In the genomic region with DNA sequence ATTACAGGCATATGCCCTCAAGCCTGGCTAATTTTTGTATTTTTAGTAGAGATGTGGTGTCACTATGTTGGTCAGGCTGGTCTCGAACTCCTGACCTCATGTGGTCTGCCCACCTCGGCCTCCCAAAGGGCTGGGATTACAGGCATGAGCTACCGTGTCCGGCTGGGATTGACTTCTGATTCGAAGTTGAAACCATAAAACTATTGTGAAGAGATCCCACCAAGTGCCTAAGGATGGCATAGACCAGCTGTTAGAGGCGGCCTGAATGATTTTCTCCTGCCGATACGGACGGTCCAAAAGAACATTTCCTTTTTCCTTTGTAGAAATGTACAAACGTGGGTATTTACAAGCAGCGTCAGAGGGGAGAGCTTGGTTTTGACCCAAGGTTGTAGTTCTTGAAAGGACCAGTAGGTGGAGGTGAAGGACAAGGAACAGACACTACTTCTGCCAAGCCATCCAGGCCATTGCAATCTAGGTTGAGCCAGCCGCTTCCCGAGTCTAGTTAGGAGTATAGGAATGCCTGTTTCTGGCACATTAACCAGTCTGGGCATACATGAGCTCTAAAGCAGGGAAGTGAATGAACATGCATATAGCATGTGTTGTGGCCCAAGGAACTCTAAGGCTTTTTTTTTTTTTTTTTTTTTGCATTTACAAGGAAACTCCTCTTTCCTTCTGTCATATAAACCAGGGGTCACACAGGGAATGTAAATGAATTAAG, we compare ENCODE assay signal across 8 cellular contexts. TPM values are rescaled to one million over a fixed set of nuclear protein-coding genes. Genes with fewer than 3 reads are reported as not detected.
DNase-seq lines count a peak whose midpoint lies in the region; ATAC-seq, FAIRE-seq and TF ChIP-seq lines count a peak whose summit lies in the region.

No MANE protein-coding gene starts in this region.

- TF ChIP-seq CTCF in HepG2 (CRISPR knock-in tag; IDR thresholded peaks at IDR 0.05), result peak; percentile 98

- peak; percentile 95 for FAIRE-seq in HepG2 (lab: Jason Lieb, UNC)

- in situ Hi-C loops in HepG2 (cut with HindIII; ENCODE audit: extremely low pct_ligation_motif_present, low pct_unique_long_range_greater_than_20kb), result loop anchor here (5.0 to 25.0 kb wide), 3 partner anchors 320 to 1100 kb away; no protein-coding TSS in a partner anchor

- BruUV-seq in HepG2 (replicated peaks; lab: Mats Ljungman, UMichigan), result no TSS peak

- no peaks in the 10 kb centered on the region for H3K79me2 ChIP-seq in HepG2 (ENCODE audit: insufficient read depth, low read length)

- H3K27ac ChIP-seq in HepG2 (ENCODE audit: extremely low read length, insufficient read depth, low read length), result no peak overlapping the region

- peaks cover 4% of the 10 kb centered on the region; the same call in 1 of the 2 replicates for H4K20me1 ChIP-seq in HepG2 (ENCODE audit: insufficient read depth, low read length)

- no peak overlapping the region for H3K9ac ChIP-seq in HepG2 (ENCODE audit: insufficient read depth, low read depth, low read length)

- H3K4me1 ChIP-seq in HepG2 (ENCODE audit: insufficient read depth, low read length), result peaks cover 34% of the 10 kb centered on the region

- peak overlapping the region; percentile 47 for H3K4me2 ChIP-seq in HepG2 (ENCODE audit: low read depth, low read length)

- no peaks in the 10 kb centered on the region for H3K9me3 ChIP-seq in HepG2 (ENCODE audit: low read length)

- POLR2A ChIA-PET in HepG2 (lab: Yijun Ruan, JAX), result interaction anchor here (0.7 to 1.0 kb wide), 2 partner anchors 29 to 193 kb away, joined by 4 to 6 read pairs; a partner anchor contains a TSS

- peak; percentile 92 for TF ChIP-seq RAD21 in HepG2 (CRISPR knock-in tag; IDR thresholded peaks at IDR 0.05)

- ATAC-seq in HG02938 (IDR thresholded peaks at IDR 0.05; ENCODE audit: unreplicated experiment) (peak; percentile 71), HepG2 (peak; percentile 90), GM21717 (IDR thresholded peaks at IDR 0.05; ENCODE audit: unreplicated experiment) (no peak)

- no peak for TF ChIP-seq POLR2A in HepG2 (IDR thresholded peaks at IDR 0.05; ENCODE audit: insufficient read depth in 1 of 2, low read depth in 2 of 2, low read length in 2 of 2)

- CTCF ChIA-PET in HepG2 (lab: Yijun Ruan, JAX; ENCODE audit: low intra/inter-chr PET ratio, low total read pairs), result interaction anchor here (1.2 to 4.4 kb wide), 4 partner anchors 319 to 607 kb away, joined by 4 to 45 read pairs (median 22); no protein-coding TSS in a partner anchor

- WGBS in HepG2 (ENCODE audit: low lambda C conversion rate), result 6% methylated on average over 13 of the region's 13 CpGs

- H3K27me3 ChIP-seq in HepG2 (ENCODE audit: control insufficient read depth in 1 of 2, insufficient read depth in 2 of 2, low read length in 2 of 2), result peaks cover 0 to 12% of the 10 kb centered on the region in 2 experiments; a peak in 3 of 5 replicates

- DNase-seq in DMS 273 treated with DMSO at 0.1 percent for 48 hours (lab: John Stamatoyannopoulos, UW), result peak; percentile 51
- DNase-seq in NCI-H510A treated with DMSO at 0.1 percent for 48 hours (lab: John Stamatoyannopoulos, UW), result peak; percentile 82
- peak; percentile 23 for DNase-seq in activated CD4-positive, alpha-beta T cell treated with anti-CD3 and anti-CD28 coated beads for 1 hour
- DNase-seq in cerebellum (ENCODE audit: low spot score), result peak; percentile 85
- DNase-seq in HepG2 (ENCODE audit: low spot score), result peak; percentile 89
- DNase-seq in stimulated activated CD4-positive, alpha-beta T cell treated with anti-CD3 and anti-CD28 coated beads, TNF-alpha, amount 100 ng/mL, for 4 hours (ENCODE audit: low read depth in 3 of 3), result peak in 2 of 3 experiments; percentile 21 to 42

- H3K4me3 ChIP-seq in HepG2 (replicated peaks in 1 of 3; ENCODE audit: insufficient read depth in 1 of 3, low read depth in 2 of 3, low read length in 3 of 3), result no peak overlapping the region

- no peaks in the 10 kb centered on the region for H3K36me3 ChIP-seq in HepG2 (replicated peaks in 1 of 2; ENCODE audit: control insufficient read depth in 1 of 2, insufficient read depth in 2 of 2, low read length in 2 of 2)

- no peak overlapping the region for H2AFZ ChIP-seq in HepG2 (ENCODE audit: low read length)

- intact Hi-C loops in HepG2 (cut with micrococcal nuclease; ENCODE audit: unreplicated experiment), result loop anchor here (1.0 to 10.0 kb wide), 6 partner anchors 233 to 637 kb away; a partner anchor contains a TSS

- TF ChIP-seq EP300 in HepG2 (IDR thresholded peaks at IDR 0.05; ENCODE audit: low read depth in 2 of 2, low read length in 2 of 2) (no peak), HepG2 (CRISPR knock-in tag; IDR thresholded peaks at IDR 0.05; ENCODE audit: borderline replicate concordance) (no peak)

RNA-seq across cellular contexts. Expression of a gene that starts 29.0 kb away (rescaled TPM):
- total RNA-seq in cerebellum (5.5 TPM), HepG2 (2016; rRNA removed; fragmentation: Illumina TruSeq; extraction: Trizol) (8.4 and 9.7 TPM in 2 replicates)
- 1.2 and 1.3 TPM in 2 replicates for total RNA-seq in HepG2 (2016; cell fraction: cytosol; rRNA removed; fragmentation: Illumina TruSeq; extraction: Trizol; ENCODE audit: low read depth)
- total RNA-seq in HepG2 (2016; cell fraction: insoluble cytoplasmic fraction; rRNA removed; fragmentation: Illumina TruSeq; extraction: Trizol), result 7.8 and 8.8 TPM in 2 replicates
- 3.7 and 4.2 TPM in 2 replicates for total RNA-seq in HepG2 (2016; cell fraction: membrane; rRNA removed; fragmentation: Illumina TruSeq; extraction: Trizol)
- total RNA-seq in HepG2 (2016; cell fraction: nucleus; rRNA removed; fragmentation: Illumina TruSeq; extraction: Trizol), result 5.4 and 5.7 TPM in 2 replicates
- polyA plus RNA-seq in HepG2 (2011; rRNA removed), result 3.7 and 4.1 TPM in 2 replicates
- polyA plus RNA-seq in HepG2 (2011; cell fraction: cytosol; rRNA removed), result 4.0 and 4.1 TPM in 2 replicates
- 2.9 and 3.2 TPM in 2 replicates for polyA plus RNA-seq in HepG2 (2011; cell fraction: nucleus; rRNA removed)
- 2.7 and 3.3 TPM in 2 replicates for polyA plus RNA-seq in HepG2 (2012)
- polyA plus RNA-seq in HepG2 (2016; cell fraction: cytosol; fragmentation: Illumina TruSeq; extraction: Trizol; ENCODE audit: low read depth), result 0.53 and 0.58 TPM in 2 replicates
- 7.8 and 8.0 TPM in 2 replicates for polyA plus RNA-seq in HepG2 (2016; cell fraction: insoluble cytoplasmic fraction; fragmentation: Illumina TruSeq; extraction: Trizol; ENCODE audit: low read depth)
- polyA plus RNA-seq in HepG2 (2016; cell fraction: membrane; fragmentation: Illumina TruSeq; extraction: Trizol; ENCODE audit: low read depth), result 1.7 and 2.1 TPM in 2 replicates
- polyA plus RNA-seq in HepG2 (2016; cell fraction: nucleus; fragmentation: Illumina TruSeq; extraction: Trizol; ENCODE audit: insufficient read depth, low read depth), result 4.3 and 4.4 TPM in 2 replicates
- polyA minus RNA-seq in HepG2 (2011; rRNA and poly(A)+ RNA removed; ENCODE audit: low replicate concordance), result 14.6 and 20.7 TPM in 2 replicates
- polyA minus RNA-seq in HepG2 (2011; cell fraction: cytosol; rRNA and poly(A)+ RNA removed), result 6.3 and 6.7 TPM in 2 replicates
- polyA minus RNA-seq in HepG2 (2011; cell fraction: nucleus; rRNA and poly(A)+ RNA removed), result 12.4 and 13.6 TPM in 2 replicates

RNA-seq across cellular contexts. Expression of a gene that starts 29.3 kb away (rescaled TPM):
- total RNA-seq in cerebellum, result 23.6 TPM
- total RNA-seq in HepG2 (2016; rRNA removed; fragmentation: Illumina TruSeq; extraction: Trizol), result 161 and 187 TPM in 2 replicates
- total RNA-seq in HepG2 (2016; cell fraction: cytosol; rRNA removed; fragmentation: Illumina TruSeq; extraction: Trizol; ENCODE audit: low read depth), result 32.3 and 33.7 TPM in 2 replicates
- total RNA-seq in HepG2 (2016; cell fraction: insoluble cytoplasmic fraction; rRNA removed; fragmentation: Illumina TruSeq; extraction: Trizol), result 167 and 188 TPM in 2 replicates
- total RNA-seq in HepG2 (2016; cell fraction: membrane; rRNA removed; fragmentation: Illumina TruSeq; extraction: Trizol), result 30.4 and 39.3 TPM in 2 replicates
- total RNA-seq in HepG2 (2016; cell fraction: nucleus; rRNA removed; fragmentation: Illumina TruSeq; extraction: Trizol), result 102 and 109 TPM in 2 replicates
- polyA plus RNA-seq in HepG2 (2011; rRNA removed), result 75.7 and 83.2 TPM in 2 replicates
- polyA plus RNA-seq in HepG2 (2011; cell fraction: cytosol; rRNA removed), result 67.0 and 87.1 TPM in 2 replicates
- 40.6 and 43.3 TPM in 2 replicates for polyA plus RNA-seq in HepG2 (2011; cell fraction: nucleus; rRNA removed)
- polyA plus RNA-seq in HepG2 (2012), result 92.8 and 103 TPM in 2 replicates
- 19.8 and 20.9 TPM in 2 replicates for polyA plus RNA-seq in HepG2 (2016; cell fraction: cytosol; fragmentation: Illumina TruSeq; extraction: Trizol; ENCODE audit: low read depth)
- polyA plus RNA-seq in HepG2 (2016; cell fraction: insoluble cytoplasmic fraction; fragmentation: Illumina TruSeq; extraction: Trizol; ENCODE audit: low read depth), result 215 and 249 TPM in 2 replicates
- polyA plus RNA-seq in HepG2 (2016; cell fraction: membrane; fragmentation: Illumina TruSeq; extraction: Trizol; ENCODE audit: low read depth), result 27.9 and 30.1 TPM in 2 replicates
- polyA plus RNA-seq in HepG2 (2016; cell fraction: nucleus; fragmentation: Illumina TruSeq; extraction: Trizol; ENCODE audit: insufficient read depth, low read depth), result 177 and 193 TPM in 2 replicates
- polyA minus RNA-seq in HepG2 (2011; rRNA and poly(A)+ RNA removed; ENCODE audit: low replicate concordance), result 23.1 and 28.4 TPM in 2 replicates
- polyA minus RNA-seq in HepG2 (2011; cell fraction: cytosol; rRNA and poly(A)+ RNA removed), result 38.3 and 41.9 TPM in 2 replicates
- polyA minus RNA-seq in HepG2 (2011; cell fraction: nucleus; rRNA and poly(A)+ RNA removed), result 49.6 and 51.1 TPM in 2 replicates

RNA-seq across cellular contexts. Expression of a gene that starts 35.3 kb away (rescaled TPM):
- total RNA-seq in cerebellum, result 3.5 TPM
- total RNA-seq in HepG2 (2016; rRNA removed; fragmentation: Illumina TruSeq; extraction: Trizol), result not detected in 2 replicates
- total RNA-seq in HepG2 (2016; cell fraction: cytosol; rRNA removed; fragmentation: Illumina TruSeq; extraction: Trizol; ENCODE audit: low read depth), result not detected in 2 replicates
- total RNA-seq in HepG2 (2016; cell fraction: insoluble cytoplasmic fraction; rRNA removed; fragmentation: Illumina TruSeq; extraction: Trizol), result not detected in 2 replicates
- not detected in 2 replicates for total RNA-seq in HepG2 (2016; cell fraction: membrane; rRNA removed; fragmentation: Illumina TruSeq; extraction: Trizol)
- total RNA-seq in HepG2 (2016; cell fraction: nucleus; rRNA removed; fragmentation: Illumina TruSeq; extraction: Trizol), result not detected in 2 replicates
- not detected in 2 replicates for polyA plus RNA-seq in HepG2 (2011; rRNA removed)
- not detected in 2 replicates for polyA plus RNA-seq in HepG2 (2011; cell fraction: cytosol; rRNA removed)
- polyA plus RNA-seq in HepG2 (2011; cell fraction: nucleus; rRNA removed), result not detected in 2 replicates
- not detected in 2 replicates for polyA plus RNA-seq in HepG2 (2012)
- not detected in 2 replicates for polyA plus RNA-seq in HepG2 (2016; cell fraction: cytosol; fragmentation: Illumina TruSeq; extraction: Trizol; ENCODE audit: low read depth)
- not detected in 2 replicates for polyA plus RNA-seq in HepG2 (2016; cell fraction: insoluble cytoplasmic fraction; fragmentation: Illumina TruSeq; extraction: Trizol; ENCODE audit: low read depth)
- not detected in 2 replicates for polyA plus RNA-seq in HepG2 (2016; cell fraction: membrane; fragmentation: Illumina TruSeq; extraction: Trizol; ENCODE audit: low read depth)
- polyA plus RNA-seq in HepG2 (2016; cell fraction: nucleus; fragmentation: Illumina TruSeq; extraction: Trizol; ENCODE audit: insufficient read depth, low read depth), result not detected in 2 replicates
- not detected in 2 replicates for polyA minus RNA-seq in HepG2 (2011; rRNA and poly(A)+ RNA removed; ENCODE audit: low replicate concordance)
- polyA minus RNA-seq in HepG2 (2011; cell fraction: cytosol; rRNA and poly(A)+ RNA removed), result not detected in 2 replicates
- polyA minus RNA-seq in HepG2 (2011; cell fraction: nucleus; rRNA and poly(A)+ RNA removed), result not detected in 2 replicates

RNA-seq across cellular contexts. Expression of a gene that starts 56.4 kb away (rescaled TPM):
- total RNA-seq in cerebellum (84.3 TPM), HepG2 (2016; rRNA removed; fragmentation: Illumina TruSeq; extraction: Trizol) (21.5 and 60.7 TPM in 2 replicates)
- total RNA-seq in HepG2 (2016; cell fraction: cytosol; rRNA removed; fragmentation: Illumina TruSeq; extraction: Trizol; ENCODE audit: low read depth), result 3.6 and 4.4 TPM in 2 replicates
- total RNA-seq in HepG2 (2016; cell fraction: insoluble cytoplasmic fraction; rRNA removed; fragmentation: Illumina TruSeq; extraction: Trizol), result 17.8 and 59.9 TPM in 2 replicates
- total RNA-seq in HepG2 (2016; cell fraction: membrane; rRNA removed; fragmentation: Illumina TruSeq; extraction: Trizol), result 20.1 and 20.5 TPM in 2 replicates
- total RNA-seq in HepG2 (2016; cell fraction: nucleus; rRNA removed; fragmentation: Illumina TruSeq; extraction: Trizol), result 51.3 and 55.1 TPM in 2 replicates
- polyA plus RNA-seq in HepG2 (2011; rRNA removed), result 21.0 and 22.3 TPM in 2 replicates
- polyA plus RNA-seq in HepG2 (2011; cell fraction: cytosol; rRNA removed), result 11.3 and 19.3 TPM in 2 replicates
- polyA plus RNA-seq in HepG2 (2011; cell fraction: nucleus; rRNA removed), result 30.4 and 32.5 TPM in 2 replicates
- 45.9 and 50.4 TPM in 2 replicates for polyA plus RNA-seq in HepG2 (2012)
- polyA plus RNA-seq in HepG2 (2016; cell fraction: cytosol; fragmentation: Illumina TruSeq; extraction: Trizol; ENCODE audit: low read depth), result 2.9 and 3.3 TPM in 2 replicates
- 57.9 and 63.1 TPM in 2 replicates for polyA plus RNA-seq in HepG2 (2016; cell fraction: insoluble cytoplasmic fraction; fragmentation: Illumina TruSeq; extraction: Trizol; ENCODE audit: low read depth)
- polyA plus RNA-seq in HepG2 (2016; cell fraction: membrane; fragmentation: Illumina TruSeq; extraction: Trizol; ENCODE audit: low read depth), result 8.8 and 9.4 TPM in 2 replicates
- 78.5 and 79.2 TPM in 2 replicates for polyA plus RNA-seq in HepG2 (2016; cell fraction: nucleus; fragmentation: Illumina TruSeq; extraction: Trizol; ENCODE audit: insufficient read depth, low read depth)
- polyA minus RNA-seq in HepG2 (2011; rRNA and poly(A)+ RNA removed; ENCODE audit: low replicate concordance), result 22.3 and 32.8 TPM in 2 replicates
- 29.7 and 42.9 TPM in 2 replicates for polyA minus RNA-seq in HepG2 (2011; cell fraction: cytosol; rRNA and poly(A)+ RNA removed)
- 74.0 and 91.4 TPM in 2 replicates for polyA minus RNA-seq in HepG2 (2011; cell fraction: nucleus; rRNA and poly(A)+ RNA removed)

Comparison
In these comparisons a context has a peak if more than half of its experiments do, and no peak if none do; other contexts are left out.
1. DNase-seq: peak in every context shown above with its lines; median percentile 89 in HepG2; 85 in cerebellum; 82 in NCI-H510A treated with DMSO at 0.1 percent for 48 hours; 51 in DMS 273 treated with DMSO at 0.1 percent for 48 hours; 32 in stimulated activated CD4-positive, alpha-beta T cell treated with anti-CD3 and anti-CD28 coated beads, TNF-alpha, amount 100 ng/mL, for 4 hours; 23 in activated CD4-positive, alpha-beta T cell treated with anti-CD3 and anti-CD28 coated beads for 1 hour.